Comparison of ENCODE assay signal across 7 cellular contexts in the genomic region with DNA sequence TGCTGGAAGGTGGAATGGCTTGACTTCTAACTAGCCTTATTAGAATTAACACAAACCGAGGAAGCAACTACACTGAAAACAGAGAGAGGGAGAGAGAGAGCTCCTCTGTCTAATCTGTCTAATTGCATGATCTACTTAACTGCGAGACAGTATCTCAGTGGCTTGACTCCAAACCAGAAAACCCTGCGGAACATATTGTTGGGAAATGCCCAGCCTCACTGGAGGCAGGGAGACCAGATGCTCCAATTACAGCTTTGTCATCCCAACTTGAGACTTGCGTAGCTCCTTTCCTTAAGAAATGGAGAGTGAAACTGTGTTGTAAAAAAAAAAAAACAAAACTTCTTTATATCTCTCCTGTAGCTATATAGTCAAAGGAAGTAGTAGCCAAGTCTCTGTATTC.
"Had no signal": no experiment of that assay in that cellular context is flagged by ENCODE, and none has a peak within 500 bp of the region (broad histone marks: within the 10 kb centered on the region; RNA-seq: fewer than 3 reads in every experiment).

No MANE protein-coding gene starts in this region.

- DNase-seq: HFFc6, IMR-90, KG1 had no signal

- H3K9me3 Mint-ChIP-seq: GM23338, HFFc6 had no signal

- H2AFZ ChIP-seq: GM23338 had no signal

- H3K9me3 ChIP-seq: HAP-1 had no signal

- H3K4me3 Mint-ChIP-seq: GM23338, HFFc6 had no signal

- ATAC-seq: GM23338, HCT116, K562 had no signal

- H3K4me1 Mint-ChIP-seq: GM23338 had no signal

- H3K27ac Mint-ChIP-seq: GM23338, HFFc6 had no signal

- H3K4me1 ChIP-seq: HAP-1 had no signal

- H3K4me2 ChIP-seq: GM23338 had no signal
